Comparison of ENCODE assay signal across 1 cellular context in the genomic region with DNA sequence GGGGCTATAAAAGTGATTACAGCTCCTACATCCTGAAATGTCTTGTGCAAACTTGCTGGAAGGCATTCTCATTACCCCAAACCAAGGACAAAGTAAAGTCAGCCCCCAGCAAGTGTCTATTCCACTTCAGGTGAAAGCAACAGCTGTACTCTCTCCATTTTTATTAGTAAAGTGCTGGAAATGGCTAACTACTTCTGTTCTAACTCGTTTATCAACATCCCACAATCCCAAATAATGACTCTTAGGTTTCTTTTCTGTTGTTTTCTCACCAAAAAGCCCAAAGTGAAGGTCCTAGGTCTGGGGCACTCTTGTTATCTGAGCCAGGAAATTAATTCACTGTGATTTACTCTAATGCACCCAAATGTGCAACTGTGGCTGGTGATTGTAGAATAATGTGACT.
TF ChIP-seq lines count a peak whose summit lies in the region.

No MANE protein-coding gene starts in this region.

TF ChIP-seq in GM23338, 12 proteins besides CTCF, POLR2A, EP300 and RAD21:
- TF ChIP-seq, protein P1, sequence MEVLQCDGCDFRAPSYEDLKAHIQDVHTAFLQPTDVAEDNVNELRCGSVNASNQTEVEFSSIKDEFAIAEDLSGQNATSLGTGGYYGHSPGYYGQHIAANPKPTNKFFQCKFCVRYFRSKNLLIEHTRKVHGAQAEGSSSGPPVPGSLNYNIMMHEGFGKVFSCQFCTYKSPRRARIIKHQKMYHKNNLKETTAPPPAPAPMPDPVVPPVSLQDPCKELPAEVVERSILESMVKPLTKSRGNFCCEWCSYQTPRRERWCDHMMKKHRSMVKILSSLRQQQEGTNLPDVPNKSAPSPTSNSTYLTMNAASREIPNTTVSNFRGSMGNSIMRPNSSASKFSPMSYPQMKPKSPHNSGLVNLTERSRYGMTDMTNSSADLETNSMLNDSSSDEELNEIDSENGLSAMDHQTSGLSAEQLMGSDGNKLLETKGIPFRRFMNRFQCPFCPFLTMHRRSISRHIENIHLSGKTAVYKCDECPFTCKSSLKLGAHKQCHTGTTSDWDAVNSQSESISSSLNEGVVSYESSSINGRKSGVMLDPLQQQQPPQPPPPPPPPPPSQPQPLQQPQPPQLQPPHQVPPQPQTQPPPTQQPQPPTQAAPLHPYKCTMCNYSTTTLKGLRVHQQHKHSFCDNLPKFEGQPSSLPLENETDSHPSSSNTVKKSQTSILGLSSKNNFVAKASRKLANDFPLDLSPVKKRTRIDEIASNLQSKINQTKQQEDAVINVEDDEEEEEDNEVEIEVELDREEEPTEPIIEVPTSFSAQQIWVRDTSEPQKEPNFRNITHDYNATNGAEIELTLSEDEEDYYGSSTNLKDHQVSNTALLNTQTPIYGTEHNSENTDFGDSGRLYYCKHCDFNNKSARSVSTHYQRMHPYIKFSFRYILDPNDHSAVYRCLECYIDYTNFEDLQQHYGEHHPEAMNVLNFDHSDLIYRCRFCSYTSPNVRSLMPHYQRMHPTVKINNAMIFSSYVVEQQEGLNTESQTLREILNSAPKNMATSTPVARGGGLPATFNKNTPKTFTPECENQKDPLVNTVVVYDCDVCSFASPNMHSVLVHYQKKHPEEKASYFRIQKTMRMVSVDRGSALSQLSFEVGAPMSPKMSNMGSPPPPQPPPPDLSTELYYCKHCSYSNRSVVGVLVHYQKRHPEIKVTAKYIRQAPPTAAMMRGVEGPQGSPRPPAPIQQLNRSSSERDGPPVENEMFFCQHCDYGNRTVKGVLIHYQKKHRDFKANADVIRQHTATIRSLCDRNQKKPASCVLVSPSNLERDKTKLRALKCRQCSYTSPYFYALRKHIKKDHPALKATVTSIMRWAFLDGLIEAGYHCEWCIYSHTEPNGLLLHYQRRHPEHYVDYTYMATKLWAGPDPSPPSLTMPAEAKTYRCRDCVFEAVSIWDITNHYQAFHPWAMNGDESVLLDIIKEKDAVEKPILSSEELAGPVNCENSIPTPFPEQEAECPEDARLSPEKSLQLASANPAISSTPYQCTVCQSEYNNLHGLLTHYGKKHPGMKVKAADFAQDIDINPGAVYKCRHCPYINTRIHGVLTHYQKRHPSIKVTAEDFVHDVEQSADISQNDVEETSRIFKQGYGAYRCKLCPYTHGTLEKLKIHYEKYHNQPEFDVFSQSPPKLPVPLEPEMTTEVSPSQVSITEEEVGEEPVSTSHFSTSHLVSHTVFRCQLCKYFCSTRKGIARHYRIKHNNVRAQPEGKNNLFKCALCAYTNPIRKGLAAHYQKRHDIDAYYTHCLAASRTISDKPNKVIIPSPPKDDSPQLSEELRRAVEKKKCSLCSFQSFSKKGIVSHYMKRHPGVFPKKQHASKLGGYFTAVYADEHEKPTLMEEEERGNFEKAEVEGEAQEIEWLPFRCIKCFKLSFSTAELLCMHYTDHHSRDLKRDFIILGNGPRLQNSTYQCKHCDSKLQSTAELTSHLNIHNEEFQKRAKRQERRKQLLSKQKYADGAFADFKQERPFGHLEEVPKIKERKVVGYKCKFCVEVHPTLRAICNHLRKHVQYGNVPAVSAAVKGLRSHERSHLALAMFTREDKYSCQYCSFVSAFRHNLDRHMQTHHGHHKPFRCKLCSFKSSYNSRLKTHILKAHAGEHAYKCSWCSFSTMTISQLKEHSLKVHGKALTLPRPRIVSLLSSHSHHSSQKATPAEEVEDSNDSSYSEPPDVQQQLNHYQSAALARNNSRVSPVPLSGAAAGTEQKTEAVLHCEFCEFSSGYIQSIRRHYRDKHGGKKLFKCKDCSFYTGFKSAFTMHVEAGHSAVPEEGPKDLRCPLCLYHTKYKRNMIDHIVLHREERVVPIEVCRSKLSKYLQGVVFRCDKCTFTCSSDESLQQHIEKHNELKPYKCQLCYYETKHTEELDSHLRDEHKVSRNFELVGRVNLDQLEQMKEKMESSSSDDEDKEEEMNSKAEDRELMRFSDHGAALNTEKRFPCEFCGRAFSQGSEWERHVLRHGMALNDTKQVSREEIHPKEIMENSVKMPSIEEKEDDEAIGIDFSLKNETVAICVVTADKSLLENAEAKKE (CRISPR knock-in tag; IDR thresholded peaks at IDR 0.05) = no peak
- TF ChIP-seq EZH2 (IDR thresholded peaks at IDR 0.05; ENCODE audit: low read depth, unreplicated experiment) = no peak
- TF ChIP-seq POLR2AphosphoS5 (IDR thresholded peaks at IDR 0.05; ENCODE audit: low read depth) = no peak
- TF ChIP-seq JUNB (IDR thresholded peaks at IDR 0.05; ENCODE audit: unreplicated experiment) = no peak
- TF ChIP-seq ZNF114 (CRISPR knock-in tag; IDR thresholded peaks at IDR 0.05) = no peak
- no peak for TF ChIP-seq ZNF331 (CRISPR knock-in tag; IDR thresholded peaks at IDR 0.05; ENCODE audit: low read depth)
- no peak for TF ChIP-seq CREB1 (CRISPR knock-in tag; IDR thresholded peaks at IDR 0.05; ENCODE audit: low read depth)
- TF ChIP-seq, protein P2, sequence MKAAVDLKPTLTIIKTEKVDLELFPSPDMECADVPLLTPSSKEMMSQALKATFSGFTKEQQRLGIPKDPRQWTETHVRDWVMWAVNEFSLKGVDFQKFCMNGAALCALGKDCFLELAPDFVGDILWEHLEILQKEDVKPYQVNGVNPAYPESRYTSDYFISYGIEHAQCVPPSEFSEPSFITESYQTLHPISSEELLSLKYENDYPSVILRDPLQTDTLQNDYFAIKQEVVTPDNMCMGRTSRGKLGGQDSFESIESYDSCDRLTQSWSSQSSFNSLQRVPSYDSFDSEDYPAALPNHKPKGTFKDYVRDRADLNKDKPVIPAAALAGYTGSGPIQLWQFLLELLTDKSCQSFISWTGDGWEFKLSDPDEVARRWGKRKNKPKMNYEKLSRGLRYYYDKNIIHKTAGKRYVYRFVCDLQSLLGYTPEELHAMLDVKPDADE (IDR thresholded peaks at IDR 0.05) = no peak
- no peak for TF ChIP-seq EZH2phosphoT487 (IDR thresholded peaks at IDR 0.05; ENCODE audit: unreplicated experiment)
